16 cellular contexts compared by ENCODE assay signal in genomic region chr1:12358499-12358898, GRCh38.
DNase-seq lines count a peak whose midpoint lies in the region; ATAC-seq and TF ChIP-seq lines count a peak whose summit lies in the region.
"Had no signal": no experiment of that assay in that cellular context is flagged by ENCODE, and none has a peak within 500 bp of the region (broad histone marks: within the 10 kb centered on the region; RNA-seq: fewer than 3 reads in every experiment).

No MANE protein-coding gene starts in this region.

- no peak for DNase-seq in CD4-positive, CD25-positive, alpha-beta regulatory T cell
- DNase-seq in T-helper 17 cell (no peak), MCF 10A (ENCODE audit: unreplicated experiment) (no peak), neural progenitor cell (ENCODE audit: low spot score) (no peak), uterus (no peak), NCI-H510A (lab: John Stamatoyannopoulos, UW) (no peak)
- no peak for DNase-seq in central memory CD8-positive, alpha-beta T cell (ENCODE audit: low spot score in 2 of 2)
- DNase-seq: ACHN; CD4-positive, alpha-beta memory T cell; DMS153; DMS79 treated with DMSO at 0.1 percent for 48 hours; EL; GOT3 had no signal

- ATAC-seq in CD4-positive, CD25-positive, alpha-beta regulatory T cell (ENCODE audit: low read depth in 2 of 2), result no peak
- ATAC-seq in T-helper 17 cell, result no peak
- no peak for ATAC-seq in central memory CD8-positive, alpha-beta T cell (replicated peaks; ENCODE audit: extremely low read depth, poor library complexity, severe bottlenecking)

- peaks cover 4 to 15% (median 12%) of the 10 kb centered on the region in 4 donors for H3K4me1 Mint-ChIP-seq in CD4-positive, CD25-positive, alpha-beta regulatory T cell
- peaks cover 8% of the 10 kb centered on the region for H3K4me1 Mint-ChIP-seq in T-helper 17 cell
- no peaks in the 10 kb centered on the region for H3K4me1 Mint-ChIP-seq in central memory CD8-positive, alpha-beta T cell
- peaks cover 34% of the 10 kb centered on the region for H3K4me1 Mint-ChIP-seq in nephron
- H3K4me1 Mint-ChIP-seq in MCF 10A (ENCODE audit: insufficient read depth, unreplicated experiment), result no peaks in the 10 kb centered on the region
- no peaks in the 10 kb centered on the region for H3K4me1 Mint-ChIP-seq in neural progenitor cell

- no peaks in the 10 kb centered on the region for H3K9me3 ChIP-seq in CD4-positive, CD25-positive, alpha-beta regulatory T cell (ENCODE audit: control insufficient read depth in 2 of 2, low read length in 2 of 2)
- H3K9me3 ChIP-seq in T-helper 17 cell (ENCODE audit: control insufficient read depth, low read length, poor library complexity, severe bottlenecking) (no peaks in the 10 kb centered on the region), neural progenitor cell (ENCODE audit: low read depth) (no peaks in the 10 kb centered on the region), uterus (no peaks in the 10 kb centered on the region)
- H3K9me3 ChIP-seq: BLaER1 treated with 17β-estradiol and CSF1 and Interleukin-3, amounts not matched to agents 10 nM and 100 nM; HAP-1 had no signal

- CTCF ChIA-PET in MCF 10A (lab: Yijun Ruan, JAX), result interaction anchor here (0.8 kb wide), 1 partner anchor 65 kb away, joined by 3 read pairs; no protein-coding TSS in a partner anchor

- POLR2A ChIA-PET in MCF 10A (lab: Yijun Ruan, JAX), result no interaction called here

- intact Hi-C loops in MCF 10A (cut with micrococcal nuclease) (no loop called here), uterus (cut with DNase I; ENCODE audit: low total_unique reads) (no loop called here)

- H3K4me3 ChIP-seq in CD4-positive, CD25-positive, alpha-beta regulatory T cell (ENCODE audit: low read depth, low read length), result no peak overlapping the region
- H3K4me3 ChIP-seq in neural progenitor cell (no peak overlapping the region), uterus (no peak overlapping the region)
- H3K4me3 ChIP-seq: BLaER1 treated with 17β-estradiol and CSF1 and Interleukin-3, amounts not matched to agents 10 nM and 100 nM; HAP-1 had no signal

- peaks cover 80% of the 10 kb centered on the region for H3K36me3 ChIP-seq in CD4-positive, CD25-positive, alpha-beta regulatory T cell (ENCODE audit: control insufficient read depth, insufficient read depth, low read length)
- H3K36me3 ChIP-seq in neural progenitor cell (no peaks in the 10 kb centered on the region), uterus (no peaks in the 10 kb centered on the region)

- H3K27me3 Mint-ChIP-seq in CD4-positive, CD25-positive, alpha-beta regulatory T cell, result no peaks in the 10 kb centered on the region
- H3K27me3 Mint-ChIP-seq in T-helper 17 cell, result no peaks in the 10 kb centered on the region
- H3K27me3 Mint-ChIP-seq in central memory CD8-positive, alpha-beta T cell, result no peaks in the 10 kb centered on the region
- H3K27me3 Mint-ChIP-seq in nephron (ENCODE audit: low read depth), result no peaks in the 10 kb centered on the region
- H3K27me3 Mint-ChIP-seq in MCF 10A (ENCODE audit: insufficient read depth, unreplicated experiment), result no peaks in the 10 kb centered on the region
- no peaks in the 10 kb centered on the region for H3K27me3 Mint-ChIP-seq in neural progenitor cell (ENCODE audit: insufficient read depth, low read depth)
- H3K27me3 Mint-ChIP-seq: CD4-positive, alpha-beta memory T cell had no signal

- peaks cover 0 to 1% (median 0%) of the 10 kb centered on the region in 7 donors for H3K9me3 Mint-ChIP-seq in CD4-positive, CD25-positive, alpha-beta regulatory T cell
- no peaks in the 10 kb centered on the region for H3K9me3 Mint-ChIP-seq in central memory CD8-positive, alpha-beta T cell
- no peaks in the 10 kb centered on the region for H3K9me3 Mint-ChIP-seq in nephron
- no peaks in the 10 kb centered on the region for H3K9me3 Mint-ChIP-seq in MCF 10A (ENCODE audit: unreplicated experiment)
- H3K9me3 Mint-ChIP-seq in neural progenitor cell, result no peaks in the 10 kb centered on the region
- H3K9me3 Mint-ChIP-seq: CD4-positive, alpha-beta memory T cell had no signal

- H3F3A ChIP-seq in neural progenitor cell (ENCODE audit: low read depth), result no peaks in the 10 kb centered on the region

- H3K27ac Mint-ChIP-seq in CD4-positive, CD25-positive, alpha-beta regulatory T cell, result peak overlapping the region; percentile 9 to 90 (median 48)
- H3K27ac Mint-ChIP-seq in T-helper 17 cell, result peak overlapping the region; percentile 75
- peak overlapping the region; percentile 8 for H3K27ac Mint-ChIP-seq in central memory CD8-positive, alpha-beta T cell (ENCODE audit: low read depth)
- peak overlapping the region; percentile 14 to 79 (median 58) for H3K27ac Mint-ChIP-seq in nephron
- no peak overlapping the region for H3K27ac Mint-ChIP-seq in MCF 10A (ENCODE audit: low read depth, unreplicated experiment)
- no peak overlapping the region for H3K27ac Mint-ChIP-seq in neural progenitor cell

- H3K79me2 ChIP-seq in neural progenitor cell (ENCODE audit: low read depth), result no peaks in the 10 kb centered on the region

- H3K4me2 ChIP-seq in neural progenitor cell, result no peak overlapping the region
- H3K4me2 ChIP-seq: BLaER1 treated with 17β-estradiol and CSF1 and Interleukin-3, amounts not matched to agents 10 nM and 100 nM had no signal

- no TSS peak for BruUV-seq in MCF 10A (replicated peaks; lab: Mats Ljungman, UMichigan)

- no peaks in the 10 kb centered on the region for H3K4me1 ChIP-seq in CD4-positive, CD25-positive, alpha-beta regulatory T cell (ENCODE audit: control insufficient read depth, insufficient read depth, low read length, poor library complexity, severe bottlenecking)
- H3K4me1 ChIP-seq in neural progenitor cell, result no peaks in the 10 kb centered on the region
- H3K4me1 ChIP-seq in uterus, result peaks cover 0 to 3% of the 10 kb centered on the region in 2 donors

- TF ChIP-seq POLR2A in uterus (IDR thresholded peaks at IDR 0.05), result no peak

- peaks cover 62% of the 10 kb centered on the region for H3K36me3 Mint-ChIP-seq in CD4-positive, CD25-positive, alpha-beta regulatory T cell
- H3K36me3 Mint-ChIP-seq in T-helper 17 cell (ENCODE audit: low read depth) (peaks cover 7% of the 10 kb centered on the region), nephron (ENCODE audit: low read depth) (peaks cover 77% of the 10 kb centered on the region), MCF 10A (ENCODE audit: insufficient read depth, unreplicated experiment) (peaks cover 69% of the 10 kb centered on the region), neural progenitor cell (peaks cover 29% of the 10 kb centered on the region)
- peaks cover 48% of the 10 kb centered on the region for H3K36me3 Mint-ChIP-seq in central memory CD8-positive, alpha-beta T cell (ENCODE audit: insufficient read depth)

- no peak overlapping the region for H3K4me3 Mint-ChIP-seq in CD4-positive, CD25-positive, alpha-beta regulatory T cell
- H3K4me3 Mint-ChIP-seq in T-helper 17 cell (no peak overlapping the region), nephron (no peak overlapping the region), MCF 10A (ENCODE audit: unreplicated experiment) (no peak overlapping the region), neural progenitor cell (no peak overlapping the region)
- no peak overlapping the region for H3K4me3 Mint-ChIP-seq in central memory CD8-positive, alpha-beta T cell
- H3K4me3 Mint-ChIP-seq: CD4-positive, alpha-beta memory T cell had no signal

- H4K20me1 ChIP-seq in neural progenitor cell (ENCODE audit: low read depth), result no peaks in the 10 kb centered on the region
- H4K20me1 ChIP-seq: BLaER1 treated with 17β-estradiol and CSF1 and Interleukin-3, amounts not matched to agents 10 nM and 100 nM had no signal

- TF ChIP-seq CTCF in nephron (IDR thresholded peaks at IDR 0.05; ENCODE audit: unreplicated experiment in 3 of 3) (no peak), MCF 10A (IDR thresholded peaks at IDR 0.05; ENCODE audit: unreplicated experiment) (no peak), neural progenitor cell (IDR thresholded peaks at IDR 0.05) (no peak), uterus (IDR thresholded peaks at IDR 0.05) (no peak)

- no peak overlapping the region for H3K27ac ChIP-seq in CD4-positive, CD25-positive, alpha-beta regulatory T cell (ENCODE audit: insufficient read depth, low read length, poor library complexity, severe bottlenecking)
- H3K27ac ChIP-seq in neural progenitor cell (no peak overlapping the region), uterus (no peak overlapping the region)
- H3K27ac ChIP-seq: BLaER1 treated with 17β-estradiol and CSF1 and Interleukin-3, amounts not matched to agents 10 nM and 100 nM had no signal

- no peaks in the 10 kb centered on the region for H3K27me3 ChIP-seq in CD4-positive, CD25-positive, alpha-beta regulatory T cell (ENCODE audit: control insufficient read depth, insufficient read depth, low read length)
- H3K27me3 ChIP-seq in neural progenitor cell (no peaks in the 10 kb centered on the region), uterus (no peaks in the 10 kb centered on the region)
- H3K27me3 ChIP-seq: BLaER1 treated with 17β-estradiol and CSF1 and Interleukin-3, amounts not matched to agents 10 nM and 100 nM had no signal

- H2AFZ ChIP-seq in neural progenitor cell (replicated peaks), result no peak overlapping the region

- no peak overlapping the region for H3K9ac ChIP-seq in neural progenitor cell
- H3K9ac ChIP-seq: BLaER1 treated with 17β-estradiol and CSF1 and Interleukin-3, amounts not matched to agents 10 nM and 100 nM had no signal

Comparison
In these comparisons a context has a peak if more than half of its experiments do, and no peak if none do; other contexts are left out.
1. H3K27ac Mint-ChIP-seq: peak in CD4-positive, CD25-positive, alpha-beta regulatory T cell (3 of 3), T-helper 17 cell (single experiment), central memory CD8-positive, alpha-beta T cell (single experiment) and nephron (3 of 3); none in MCF 10A (single experiment) and neural progenitor cell (single experiment).